ENCODE assay signal across 1 cellular context in genomic region chr19:49676136-49676689, GRCh38.
A peak's percentile ranks its signal among the peaks of the same experiment; 100 is the strongest.
TF ChIP-seq lines count a peak whose summit lies in the region.

No MANE protein-coding gene starts in this region.

TF ChIP-seq in HepG2, 621 proteins besides CTCF, POLR2A, EP300 and RAD21 (continues in another document):
- TF ChIP-seq BORCS8-MEF2B (CRISPR knock-in tag; IDR thresholded peaks at IDR 0.05) = peak; percentile 79; the same call in 1 of the 2 replicates
- TF ChIP-seq ATF7 (IDR thresholded peaks at IDR 0.05) = peak; percentile 86
- TF ChIP-seq ATF7 (CRISPR knock-in tag; IDR thresholded peaks at IDR 0.05) = no peak
- peak; percentile 94 for TF ChIP-seq ADNP (CRISPR knock-in tag; IDR thresholded peaks at IDR 0.05)
- peak; percentile 78 for TF ChIP-seq GFI1 (CRISPR knock-in tag; IDR thresholded peaks at IDR 0.05; ENCODE audit: borderline replicate concordance)
- TF ChIP-seq ZNF569 (CRISPR knock-in tag; IDR thresholded peaks at IDR 0.05; ENCODE audit: borderline replicate concordance) = no peak
- TF ChIP-seq NFATC3 (CRISPR knock-in tag; IDR thresholded peaks at IDR 0.05) = peak; percentile 69; the same call in 1 of the 2 replicates
- no peak for TF ChIP-seq ZNF180 (CRISPR knock-in tag; IDR thresholded peaks at IDR 0.05; ENCODE audit: borderline replicate concordance, low read depth)
- TF ChIP-seq SNRNP70 (IDR thresholded peaks at IDR 0.05; ENCODE audit: low read depth, low read length) = no peak
- peak; percentile 40; the same call in 1 of the 2 replicates for TF ChIP-seq SIN3B (IDR thresholded peaks at IDR 0.05; ENCODE audit: low read length)
- TF ChIP-seq SNAPC2 (CRISPR knock-in tag; IDR thresholded peaks at IDR 0.05) = peak; percentile 81; the same call in 1 of the 2 replicates
- peak; percentile 70; the same call in 1 of the 2 replicates for TF ChIP-seq ZNF230 (CRISPR knock-in tag; IDR thresholded peaks at IDR 0.05)
- TF ChIP-seq MAFK (conservative IDR thresholded peaks at IDR 0.05 in 1 of 2, IDR thresholded peaks at IDR 0.05 in 1 of 2; ENCODE audit: low read length in 2 of 2) = 0 out of 4 replicates have a peak, but pooled peaks of 1 of the 2 experiments have one; percentile 19
- TF ChIP-seq TBX3 (IDR thresholded peaks at IDR 0.05; ENCODE audit: borderline replicate concordance) = no peak
- TF ChIP-seq ZEB1 (IDR thresholded peaks at IDR 0.05; ENCODE audit: insufficient replicate concordance, low read depth) = no peak
- 0 out of 2 replicates have a peak, but pooled peaks have one; percentile 11 for TF ChIP-seq ELF3 (CRISPR knock-in tag; IDR thresholded peaks at IDR 0.05)
- TF ChIP-seq ZNF407 (CRISPR knock-in tag; IDR thresholded peaks at IDR 0.05; ENCODE audit: not compliant biosample characterization) = no peak
- peak; percentile 86 for TF ChIP-seq POLR2G (IDR thresholded peaks at IDR 0.05; ENCODE audit: low read depth, low read length)
- no peak for TF ChIP-seq ZNF124 (CRISPR knock-in tag; IDR thresholded peaks at IDR 0.05)
- TF ChIP-seq UBTF (CRISPR knock-in tag; IDR thresholded peaks at IDR 0.05) = no peak
- TF ChIP-seq ISL2 (CRISPR knock-in tag; IDR thresholded peaks at IDR 0.05) = peak; percentile 29; the same call in 1 of the 2 replicates
- TF ChIP-seq NR2F6 (IDR thresholded peaks at IDR 0.05) = 0 out of 2 replicates have a peak, but pooled peaks have one; percentile 8
- TF ChIP-seq NR2F6 (CRISPR knock-in tag; IDR thresholded peaks at IDR 0.05) = no peak
- 0 out of 2 replicates have a peak, but pooled peaks have one; percentile 39 for TF ChIP-seq TMF1 (CRISPR knock-in tag; IDR thresholded peaks at IDR 0.05; ENCODE audit: low read depth)
- TF ChIP-seq U2AF2 (IDR thresholded peaks at IDR 0.05; ENCODE audit: low read depth, low read length) = no peak
- TF ChIP-seq FOXK2 (IDR thresholded peaks at IDR 0.05) = peak; percentile 99
- peak; percentile 59; the same call in 1 of the 2 replicates for TF ChIP-seq ZNF782 (CRISPR knock-in tag; IDR thresholded peaks at IDR 0.05; ENCODE audit: borderline replicate concordance)
- 0 out of 2 replicates have a peak, but pooled peaks have one; percentile 31 for TF ChIP-seq SIN3A (IDR thresholded peaks at IDR 0.05; ENCODE audit: borderline replicate concordance, low read depth, low read length)
- peak; percentile 84 for TF ChIP-seq POLR2AphosphoS5 (IDR thresholded peaks at IDR 0.05; ENCODE audit: low read depth, low read length)
- no peak for TF ChIP-seq BRF2 (CRISPR knock-in tag; IDR thresholded peaks at IDR 0.05)
- TF ChIP-seq ZFP62 (CRISPR knock-in tag; IDR thresholded peaks at IDR 0.05) = no peak
- TF ChIP-seq, protein P1, sequence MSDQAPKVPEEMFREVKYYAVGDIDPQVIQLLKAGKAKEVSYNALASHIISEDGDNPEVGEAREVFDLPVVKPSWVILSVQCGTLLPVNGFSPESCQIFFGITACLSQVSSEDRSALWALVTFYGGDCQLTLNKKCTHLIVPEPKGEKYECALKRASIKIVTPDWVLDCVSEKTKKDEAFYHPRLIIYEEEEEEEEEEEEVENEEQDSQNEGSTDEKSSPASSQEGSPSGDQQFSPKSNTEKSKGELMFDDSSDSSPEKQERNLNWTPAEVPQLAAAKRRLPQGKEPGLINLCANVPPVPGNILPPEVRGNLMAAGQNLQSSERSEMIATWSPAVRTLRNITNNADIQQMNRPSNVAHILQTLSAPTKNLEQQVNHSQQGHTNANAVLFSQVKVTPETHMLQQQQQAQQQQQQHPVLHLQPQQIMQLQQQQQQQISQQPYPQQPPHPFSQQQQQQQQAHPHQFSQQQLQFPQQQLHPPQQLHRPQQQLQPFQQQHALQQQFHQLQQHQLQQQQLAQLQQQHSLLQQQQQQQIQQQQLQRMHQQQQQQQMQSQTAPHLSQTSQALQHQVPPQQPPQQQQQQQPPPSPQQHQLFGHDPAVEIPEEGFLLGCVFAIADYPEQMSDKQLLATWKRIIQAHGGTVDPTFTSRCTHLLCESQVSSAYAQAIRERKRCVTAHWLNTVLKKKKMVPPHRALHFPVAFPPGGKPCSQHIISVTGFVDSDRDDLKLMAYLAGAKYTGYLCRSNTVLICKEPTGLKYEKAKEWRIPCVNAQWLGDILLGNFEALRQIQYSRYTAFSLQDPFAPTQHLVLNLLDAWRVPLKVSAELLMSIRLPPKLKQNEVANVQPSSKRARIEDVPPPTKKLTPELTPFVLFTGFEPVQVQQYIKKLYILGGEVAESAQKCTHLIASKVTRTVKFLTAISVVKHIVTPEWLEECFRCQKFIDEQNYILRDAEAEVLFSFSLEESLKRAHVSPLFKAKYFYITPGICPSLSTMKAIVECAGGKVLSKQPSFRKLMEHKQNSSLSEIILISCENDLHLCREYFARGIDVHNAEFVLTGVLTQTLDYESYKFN (CRISPR knock-in tag; conservative IDR thresholded peaks at IDR 0.05) = peak; percentile 9; the same call in 1 of the 2 replicates
- no peak for TF ChIP-seq ZNF646 (CRISPR knock-in tag; IDR thresholded peaks at IDR 0.05)
- TF ChIP-seq PHF21A (CRISPR knock-in tag; IDR thresholded peaks at IDR 0.05) = peak; percentile 59; the same call in 1 of the 2 replicates
- TF ChIP-seq ZNF276 (CRISPR knock-in tag; IDR thresholded peaks at IDR 0.05; ENCODE audit: low read depth) = no peak
- peak; percentile 52; the same call in 1 of the 2 replicates for TF ChIP-seq ZNF274 (CRISPR knock-in tag; IDR thresholded peaks at IDR 0.05)
